In the genomic region with DNA sequence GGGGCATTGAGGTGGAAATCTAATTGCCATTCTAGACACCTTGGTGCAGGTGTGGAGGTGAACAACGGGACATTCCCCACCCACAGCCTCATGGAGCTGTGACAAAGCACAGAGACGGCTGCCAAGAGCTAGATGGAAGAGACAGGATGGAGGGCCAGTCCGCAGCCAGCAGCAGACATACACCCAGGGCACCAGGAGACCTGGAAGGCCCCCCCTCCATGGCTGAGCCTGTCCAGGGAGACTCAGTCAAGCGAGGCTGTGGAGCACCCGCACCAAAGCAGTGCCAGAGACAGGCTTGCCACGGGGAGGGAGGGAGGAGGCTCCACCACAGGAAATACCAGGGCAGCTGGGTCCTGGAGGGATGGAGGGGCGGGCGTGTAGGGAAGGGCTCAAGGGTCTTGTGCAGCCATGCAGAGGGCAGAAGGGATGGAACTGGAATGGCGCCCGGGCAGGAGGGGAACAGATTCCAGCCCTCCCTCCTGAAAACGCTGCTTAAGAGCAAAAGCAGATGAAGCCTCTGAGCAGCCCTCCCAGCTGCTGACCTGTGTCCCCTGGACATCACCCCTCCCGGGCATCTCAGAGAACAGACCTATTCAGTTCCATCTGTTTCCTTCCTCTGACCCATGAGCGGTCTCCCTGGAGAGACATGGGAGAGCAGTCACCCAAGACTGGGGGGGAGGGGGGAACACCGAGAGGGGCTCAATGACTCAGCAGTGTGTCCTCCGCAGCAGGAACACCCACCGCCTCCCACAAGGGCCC, we compare ENCODE assay signal across 8 cellular contexts. TPM values are rescaled to one million over a fixed set of nuclear protein-coding genes. Genes with fewer than 3 reads are reported as not detected.
DNase-seq lines count a peak whose midpoint lies in the region; ATAC-seq and TF ChIP-seq lines count a peak whose summit lies in the region.

No MANE protein-coding gene starts in this region.

- no peak overlapping the region for H2AFZ ChIP-seq in smooth muscle cell (ENCODE audit: low read depth)

- 56% methylated on average over 16 of the region's 16 CpGs for WGBS in smooth muscle cell (ENCODE audit: low lambda C conversion rate)

- CTCF ChIA-PET in AG04449 (lab: Yijun Ruan, JAX) = interaction anchor here (0.8 to 2.2 kb wide), 2 partner anchors 13 to 15 kb away, joined by 3 to 9 read pairs; no protein-coding TSS in a partner anchor

- peaks cover 40% of the 10 kb centered on the region for H3K4me1 Mint-ChIP-seq in HFFc6 (ENCODE audit: low read depth)
- peaks cover 71% of the 10 kb centered on the region for H3K4me1 Mint-ChIP-seq in activated naive CD4-positive, alpha-beta T cell treated with anti-CD3 and anti-CD28 coated beads, Interleukin-2, amount 50 U/mL, for 24 hours

- H3K27me3 Mint-ChIP-seq in HFFc6 (ENCODE audit: insufficient read depth) = no peaks in the 10 kb centered on the region; the same call in 1 of the 2 replicates
- H3K27me3 Mint-ChIP-seq in activated naive CD4-positive, alpha-beta T cell treated with anti-CD3 and anti-CD28 coated beads, Interleukin-2, amount 50 U/mL, for 24 hours = no peaks in the 10 kb centered on the region

- TF ChIP-seq CTCF in AG04449 (IDR thresholded peaks at IDR 0.05; ENCODE audit: insufficient read depth, low read length, missing control alignments) (no peak), HFFc6 (IDR thresholded peaks at IDR 0.05) (no peak), smooth muscle cell (IDR thresholded peaks at IDR 0.05; ENCODE audit: borderline replicate concordance, insufficient read depth, poor library complexity, severe bottlenecking) (no peak)

- ATAC-seq in HG03442 (IDR thresholded peaks at IDR 0.05; ENCODE audit: unreplicated experiment) (no peak), GM18909 (IDR thresholded peaks at IDR 0.05; ENCODE audit: poor library complexity, unreplicated experiment) (no peak)

- H3K4me3 ChIP-seq in AG04449 (ENCODE audit: low read depth, low read length) (peak overlapping the region; percentile 9), smooth muscle cell (no peak overlapping the region)

- H3K79me2 ChIP-seq in smooth muscle cell (ENCODE audit: low read depth) = peaks cover 84% of the 10 kb centered on the region

- peak overlapping the region; percentile 78 for H3K4me3 Mint-ChIP-seq in HFFc6
- H3K4me3 Mint-ChIP-seq in activated naive CD4-positive, alpha-beta T cell treated with anti-CD3 and anti-CD28 coated beads, Interleukin-2, amount 50 U/mL, for 24 hours = peak overlapping the region; percentile 74

- H3K4me2 ChIP-seq in smooth muscle cell = peak overlapping the region; percentile 47

- no peaks in the 10 kb centered on the region for H3F3A ChIP-seq in smooth muscle cell (ENCODE audit: low read depth)

- no peaks in the 10 kb centered on the region for H3K9me3 ChIP-seq in smooth muscle cell (replicated peaks; ENCODE audit: low read depth)

- H3K27ac ChIP-seq in smooth muscle cell (ENCODE audit: low read depth) = peak overlapping the region; percentile 31

- H3K27me3 ChIP-seq in smooth muscle cell (ENCODE audit: low read depth) = no peaks in the 10 kb centered on the region

- H3K36me3 ChIP-seq in smooth muscle cell (ENCODE audit: low read depth) = no peaks in the 10 kb centered on the region

- no peak for DNase-seq in AG04449 (ENCODE audit: low read depth, low spot score)
- no peak for DNase-seq in HFFc6
- DNase-seq in hepatic stellate cell (ENCODE audit: low spot score) = peak; percentile 72
- DNase-seq in smooth muscle cell (lab: John Stamatoyannopoulos, UW; ENCODE audit: unreplicated experiment) = peak; percentile 13
- DNase-seq in GF-D8 (lab: John Stamatoyannopoulos, UW) = no peak

- peak overlapping the region; percentile 42; the same call in 1 of the 2 replicates for H3K27ac Mint-ChIP-seq in HFFc6
- H3K27ac Mint-ChIP-seq in activated naive CD4-positive, alpha-beta T cell treated with anti-CD3 and anti-CD28 coated beads, Interleukin-2, amount 50 U/mL, for 24 hours = no peak overlapping the region

- peaks cover 97% of the 10 kb centered on the region for H4K20me1 ChIP-seq in smooth muscle cell (ENCODE audit: low read depth)

- H3K9me3 Mint-ChIP-seq in HFFc6 = no peaks in the 10 kb centered on the region
- H3K9me3 Mint-ChIP-seq in activated naive CD4-positive, alpha-beta T cell treated with anti-CD3 and anti-CD28 coated beads, Interleukin-2, amount 50 U/mL, for 24 hours = no peaks in the 10 kb centered on the region

- no peaks in the 10 kb centered on the region for H3K36me3 Mint-ChIP-seq in HFFc6 (ENCODE audit: low read depth)
- no peaks in the 10 kb centered on the region for H3K36me3 Mint-ChIP-seq in activated naive CD4-positive, alpha-beta T cell treated with anti-CD3 and anti-CD28 coated beads, Interleukin-2, amount 50 U/mL, for 24 hours

- H3K9ac ChIP-seq in smooth muscle cell (ENCODE audit: low read depth) = no peak overlapping the region

- H3K4me1 ChIP-seq in smooth muscle cell (ENCODE audit: low read depth) = no peaks in the 10 kb centered on the region

- POLR2A ChIA-PET in AG04449 (lab: Yijun Ruan, JAX) = interaction anchor here (0.6 to 0.8 kb wide), 2 partner anchors 11 to 623 kb away, joined by 3 read pairs; no protein-coding TSS in a partner anchor

RNA-seq across cellular contexts. Expression of a gene that starts 14.4 kb away (rescaled TPM):
- total RNA-seq in HFFc6 (2021; fragmentation: NEBNext Ultra II Directional; extraction: Animal tissue kit (Norgen Biotek cat#: 25700)) = 10 to 100 TPM; 27.3 to 29.6 (median 28.4) TPM
- total RNA-seq in smooth muscle cell = 12.8 and 16.0 TPM in 2 replicates
- 15.6 and 18.8 TPM in 2 replicates for polyA plus RNA-seq in smooth muscle cell

RNA-seq across cellular contexts. Expression of a gene that starts 38.6 kb away (rescaled TPM):
- total RNA-seq in HFFc6 (2021; fragmentation: NEBNext Ultra II Directional; extraction: Animal tissue kit (Norgen Biotek cat#: 25700)) = not detected
- not detected in 2 replicates for total RNA-seq in smooth muscle cell
- polyA plus RNA-seq in smooth muscle cell = not detected in 2 replicates

RNA-seq across cellular contexts. Expression of a gene that starts 38.8 kb away (rescaled TPM):
- 1 to 10 TPM; 2.9 to 4.7 (median 3.7) TPM for total RNA-seq in HFFc6 (2021; fragmentation: NEBNext Ultra II Directional; extraction: Animal tissue kit (Norgen Biotek cat#: 25700))
- total RNA-seq in smooth muscle cell = 3.3 and 3.9 TPM in 2 replicates
- polyA plus RNA-seq in smooth muscle cell = 2.5 and 3.4 TPM in 2 replicates

Comparison
In these comparisons a context has a peak if more than half of its experiments do, and no peak if none do; other contexts are left out.
1. DNase-seq: peak in hepatic stellate cell (single experiment) and smooth muscle cell (single experiment); none in AG04449 (single experiment), HFFc6 (single experiment) and GF-D8 (single experiment).